ENCODE assay signal across 9 cellular contexts in the genomic region with DNA sequence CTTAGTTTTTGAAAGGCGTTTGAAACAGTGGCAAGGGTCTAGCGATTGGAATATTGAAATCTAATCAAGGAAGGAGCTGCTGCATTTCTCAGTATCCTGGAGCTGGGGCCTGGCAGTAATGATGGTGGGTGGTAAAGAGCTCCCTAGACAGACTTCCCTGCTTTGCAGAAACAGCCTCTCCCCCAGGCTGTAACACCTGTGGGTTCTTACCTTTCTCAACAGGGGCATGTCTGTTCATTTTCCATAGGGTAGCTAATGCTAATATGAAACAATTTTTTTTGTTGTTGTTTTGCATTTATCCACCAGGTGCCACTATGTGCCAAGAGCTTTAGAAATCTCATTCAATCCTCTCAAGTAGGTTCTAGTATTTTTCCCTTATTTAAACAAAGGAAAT.
A peak's percentile ranks its signal among the peaks of the same experiment; 100 is the strongest.
DNase-seq lines count a peak whose midpoint lies in the region; ATAC-seq, FAIRE-seq and TF ChIP-seq lines count a peak whose summit lies in the region.
"Had no signal": no experiment of that assay in that cellular context is flagged by ENCODE, and none has a peak within 500 bp of the region (broad histone marks: within the 10 kb centered on the region; RNA-seq: fewer than 3 reads in every experiment).

No MANE protein-coding gene starts in this region.

- no peaks in the 10 kb centered on the region for H3K4me1 ChIP-seq in mucosa of descending colon (ENCODE audit: low read depth)
- H3K4me1 ChIP-seq: SJSA1 had no signal

- H3K36me3 ChIP-seq in mucosa of descending colon (ENCODE audit: low read depth), result no peaks in the 10 kb centered on the region
- H3K36me3 ChIP-seq: SJSA1 had no signal

- no peaks in the 10 kb centered on the region for H3K9me3 Mint-ChIP-seq in activated CD8-positive, alpha-beta T cell treated with anti-CD3 and anti-CD28 coated beads, Interleukin-2, amount 10 ng/mL, durations not matched to agents 7 days and 5 days (ENCODE audit: insufficient read depth)
- H3K9me3 Mint-ChIP-seq in activated CD4-positive, alpha-beta T cell treated with anti-CD3 and anti-CD28 coated beads, Interleukin-2, amount 10 ng/mL, durations not matched to agents 24 days and 14 days, result no peaks in the 10 kb centered on the region

- H3K36me3 Mint-ChIP-seq in activated CD8-positive, alpha-beta T cell treated with anti-CD3 and anti-CD28 coated beads, Interleukin-2, amount 10 ng/mL, durations not matched to agents 7 days and 5 days (ENCODE audit: low read depth), result no peaks in the 10 kb centered on the region
- no peaks in the 10 kb centered on the region for H3K36me3 Mint-ChIP-seq in activated CD4-positive, alpha-beta T cell treated with anti-CD3 and anti-CD28 coated beads, Interleukin-2, amount 10 ng/mL, durations not matched to agents 24 days and 14 days (ENCODE audit: low read depth)

- peaks cover 7% of the 10 kb centered on the region for H3K27me3 Mint-ChIP-seq in activated CD8-positive, alpha-beta T cell treated with anti-CD3 and anti-CD28 coated beads, Interleukin-2, amount 10 ng/mL, durations not matched to agents 7 days and 5 days (ENCODE audit: low read depth)
- peaks cover 21% of the 10 kb centered on the region for H3K27me3 Mint-ChIP-seq in activated CD4-positive, alpha-beta T cell treated with anti-CD3 and anti-CD28 coated beads, Interleukin-2, amount 10 ng/mL, durations not matched to agents 24 days and 14 days

- no peak for FAIRE-seq in frontal cortex (lab: Jason Lieb, UNC)

- ATAC-seq in GM21423 (IDR thresholded peaks at IDR 0.05; ENCODE audit: unreplicated experiment) (peak; percentile 62), HG03565 (IDR thresholded peaks at IDR 0.05; ENCODE audit: unreplicated experiment) (peak; percentile 54), mucosa of descending colon (peak; percentile 33)
- peak; percentile 47 for ATAC-seq in activated CD8-positive, alpha-beta T cell treated with anti-CD3 and anti-CD28 coated beads, Interleukin-2, amount 10 ng/mL, durations not matched to agents 7 days and 5 days

- H3K4me3 Mint-ChIP-seq in activated CD8-positive, alpha-beta T cell treated with anti-CD3 and anti-CD28 coated beads, Interleukin-2, amount 10 ng/mL, durations not matched to agents 7 days and 5 days, result no peak overlapping the region
- no peak overlapping the region for H3K4me3 Mint-ChIP-seq in activated CD4-positive, alpha-beta T cell treated with anti-CD3 and anti-CD28 coated beads, Interleukin-2, amount 10 ng/mL, durations not matched to agents 24 days and 14 days

- H3K27ac Mint-ChIP-seq in activated CD8-positive, alpha-beta T cell treated with anti-CD3 and anti-CD28 coated beads, Interleukin-2, amount 10 ng/mL, durations not matched to agents 7 days and 5 days, result no peak overlapping the region
- no peak overlapping the region for H3K27ac Mint-ChIP-seq in activated CD4-positive, alpha-beta T cell treated with anti-CD3 and anti-CD28 coated beads, Interleukin-2, amount 10 ng/mL, durations not matched to agents 24 days and 14 days

- intact Hi-C loops in mucosa of descending colon (cut with DNase I, micrococcal nuclease), result no loop called here
- intact Hi-C loops in activated CD4-positive, alpha-beta T cell treated with anti-CD3 and anti-CD28 coated beads, Interleukin-2, amount 10 ng/mL, durations not matched to agents 24 days and 14 days (cut with micrococcal nuclease), result no loop called here

- POLR2A ChIA-PET in activated CD8-positive, alpha-beta T cell treated with anti-CD3 and anti-CD28 coated beads, Interleukin-2, amount 10 ng/mL, durations not matched to agents 7 days and 5 days (lab: Charles Lee), result no interaction called here

- H3K4me1 Mint-ChIP-seq in activated CD8-positive, alpha-beta T cell treated with anti-CD3 and anti-CD28 coated beads, Interleukin-2, amount 10 ng/mL, durations not matched to agents 7 days and 5 days (ENCODE audit: low read depth), result peaks cover 10% of the 10 kb centered on the region
- H3K4me1 Mint-ChIP-seq in activated CD4-positive, alpha-beta T cell treated with anti-CD3 and anti-CD28 coated beads, Interleukin-2, amount 10 ng/mL, durations not matched to agents 24 days and 14 days, result peaks cover 5% of the 10 kb centered on the region

- CTCF ChIA-PET in activated CD8-positive, alpha-beta T cell treated with anti-CD3 and anti-CD28 coated beads, Interleukin-2, amount 10 ng/mL, durations not matched to agents 7 days and 5 days (lab: Charles Lee), result interaction anchor here (0.6 to 2.3 kb wide), 30 partner anchors 9 to 1066 kb away, joined by 3 to 34 read pairs (median 4); no protein-coding TSS in a partner anchor

- DNase-seq in GM12865 (ENCODE audit: low read depth) (no peak), mucosa of descending colon (no peak), NK-92 (lab: John Stamatoyannopoulos, UW; ENCODE audit: unreplicated experiment) (no peak), frontal cortex (ENCODE audit: low spot score in 2 of 2) (no peak)
- no peak for DNase-seq in activated CD8-positive, alpha-beta T cell treated with anti-CD3 and anti-CD28 coated beads, Interleukin-2, amount 10 ng/mL, durations not matched to agents 7 days and 5 days
- DNase-seq in activated CD4-positive, alpha-beta T cell treated with anti-CD3 and anti-CD28 coated beads, Interleukin-2, amount 10 ng/mL, durations not matched to agents 24 days and 14 days, result no peak

- H3K9me3 ChIP-seq in mucosa of descending colon, result no peaks in the 10 kb centered on the region
- H3K9me3 ChIP-seq: SJSA1 had no signal

- TF ChIP-seq CTCF in GM12865 (IDR thresholded peaks at IDR 0.05; ENCODE audit: insufficient read depth, low read depth, low read length, missing control alignments) (peak; percentile 24), mucosa of descending colon (IDR thresholded peaks at IDR 0.05) (no peak)

- H3K4me3 ChIP-seq in GM12865 (ENCODE audit: low read depth, low read length), result no peak overlapping the region
- H3K4me3 ChIP-seq in mucosa of descending colon, result no peak overlapping the region
- H3K4me3 ChIP-seq: SJSA1 had no signal
